In genomic region chr15:30435878-30436277, GRCh38 we compare ENCODE assay signal across 3 cellular contexts. TPM values are rescaled to one million over a fixed set of nuclear protein-coding genes. Genes with fewer than 3 reads are reported as not detected.
"Had no signal": no experiment of that assay in that cellular context is flagged by ENCODE, and none has a peak within 500 bp of the region (broad histone marks: within the 10 kb centered on the region; RNA-seq: fewer than 3 reads in every experiment).

No MANE protein-coding gene starts in this region.

RNA-seq across cellular contexts. Expression of gene GOLGA8R, which starts 21.8 kb away (rescaled TPM):
- polyA plus RNA-seq: naive thymus-derived CD8-positive, alpha-beta T cell; smooth muscle cell had no signal

RNA-seq across cellular contexts. Expression of gene CHRFAM7A, which starts 42.5 kb away (rescaled TPM):
- total RNA-seq: naive thymus-derived CD8-positive, alpha-beta T cell; vagina had no signal
- polyA plus RNA-seq: naive thymus-derived CD8-positive, alpha-beta T cell; smooth muscle cell had no signal
